Comparison of ENCODE assay signal across 8 cellular contexts in genomic region chr2:168346725-168347477, GRCh38.
A peak's percentile ranks its signal among the peaks of the same experiment; 100 is the strongest.
DNase-seq lines count a peak whose midpoint lies in the region; ATAC-seq and TF ChIP-seq lines count a peak whose summit lies in the region.

No MANE protein-coding gene starts in this region.

- peaks cover 10% of the 10 kb centered on the region for H3K4me1 Mint-ChIP-seq in Caco-2 (ENCODE audit: low read depth, unreplicated experiment)
- H3K4me1 Mint-ChIP-seq in activated T-helper 2 cell treated with anti-CD3 and anti-CD28 coated beads, Interferon-gamma antibody, Interleukin-2, Interleukin-4, amounts not matched to agents 10 μg/mL and 5 μg/mL and 100 μg/mL, durations not matched to agents 14 hours and 24 hours and 36 hours (ENCODE audit: low read depth), result peaks cover 4% of the 10 kb centered on the region

- POLR2A ChIA-PET in Caco-2 (lab: Charles Lee) (no interaction called here), Panc1 (lab: Charles Lee) (no interaction called here)

- H3K27me3 Mint-ChIP-seq in Caco-2 (ENCODE audit: insufficient read depth, unreplicated experiment), result no peaks in the 10 kb centered on the region
- H3K27me3 Mint-ChIP-seq in activated T-helper 2 cell treated with anti-CD3 and anti-CD28 coated beads, Interferon-gamma antibody, Interleukin-2, Interleukin-4, amounts not matched to agents 10 μg/mL and 5 μg/mL and 100 μg/mL, durations not matched to agents 14 hours and 24 hours and 36 hours (ENCODE audit: low read depth), result peaks cover 19% of the 10 kb centered on the region

- no peaks in the 10 kb centered on the region for H3K9me3 ChIP-seq in Caco-2
- no peaks in the 10 kb centered on the region for H3K9me3 ChIP-seq in HUES64 (ENCODE audit: insufficient read depth, low read depth, low read length)
- H3K9me3 ChIP-seq in Panc1 (ENCODE audit: control insufficient read depth, insufficient read depth, low read depth, low read length), result no peaks in the 10 kb centered on the region
- H3K9me3 ChIP-seq in neuronal stem cell (replicated peaks in 1 of 2; ENCODE audit: control insufficient read depth in 2 of 2, insufficient read depth in 1 of 2, low read depth in 1 of 2, low read length in 2 of 2), result peaks cover 4 to 6% of the 10 kb centered on the region in 2 donors
- no peaks in the 10 kb centered on the region for H3K9me3 ChIP-seq in subcutaneous abdominal adipose tissue (ENCODE audit: control insufficient read depth in 5 of 5, low read length in 5 of 5)

- H3K27me3 ChIP-seq in Caco-2 (replicated peaks; ENCODE audit: control insufficient read depth, insufficient read depth, low read length), result no peaks in the 10 kb centered on the region
- no peaks in the 10 kb centered on the region for H3K27me3 ChIP-seq in HUES64 (ENCODE audit: insufficient read depth, low read length)
- no peaks in the 10 kb centered on the region; the same call in 1 of the 2 replicates for H3K27me3 ChIP-seq in Panc1 (ENCODE audit: control insufficient read depth, insufficient read depth, low read length)
- no peaks in the 10 kb centered on the region for H3K27me3 ChIP-seq in neuronal stem cell (ENCODE audit: control insufficient read depth in 3 of 3, insufficient read depth in 3 of 3, low read depth in 1 of 3, low read length in 3 of 3)
- H3K27me3 ChIP-seq in subcutaneous abdominal adipose tissue (ENCODE audit: control insufficient read depth in 5 of 5, insufficient read depth in 4 of 5, low read length in 5 of 5), result no peaks in the 10 kb centered on the region

- H4K91ac ChIP-seq in neuronal stem cell (ENCODE audit: low read depth, low read length, poor library complexity), result no peak overlapping the region

- H3K36me3 ChIP-seq in Caco-2 (ENCODE audit: control insufficient read depth, insufficient read depth, low read length) (no peaks in the 10 kb centered on the region), HUES64 (ENCODE audit: insufficient read depth, low read length) (no peaks in the 10 kb centered on the region), Panc1 (ENCODE audit: control insufficient read depth, insufficient read depth, low read length) (no peaks in the 10 kb centered on the region), neuronal stem cell (replicated peaks in 1 of 2; ENCODE audit: control insufficient read depth in 2 of 2, insufficient read depth in 2 of 2, low read length in 2 of 2) (no peaks in the 10 kb centered on the region), subcutaneous abdominal adipose tissue (ENCODE audit: control insufficient read depth in 5 of 5, insufficient read depth in 5 of 5, low read length in 5 of 5) (no peaks in the 10 kb centered on the region)

- no peak overlapping the region for H3K23ac ChIP-seq in neuronal stem cell (ENCODE audit: low read depth, low read length, poor library complexity)

- H3K27ac ChIP-seq in HUES64 (ENCODE audit: low read depth, low read length) (peak overlapping the region; percentile 3; the same call in 1 of the 2 replicates), Panc1 (ENCODE audit: low read length) (peak overlapping the region; percentile 65; the same call in 1 of the 2 replicates), neuronal stem cell (replicated peaks; ENCODE audit: low read length) (no peak overlapping the region), subcutaneous abdominal adipose tissue (ENCODE audit: low read depth, low read length) (no peak overlapping the region)

- peaks cover 5% of the 10 kb centered on the region for H3K36me3 Mint-ChIP-seq in Caco-2 (ENCODE audit: insufficient read depth, unreplicated experiment)
- H3K36me3 Mint-ChIP-seq in activated T-helper 2 cell treated with anti-CD3 and anti-CD28 coated beads, Interferon-gamma antibody, Interleukin-2, Interleukin-4, amounts not matched to agents 10 μg/mL and 5 μg/mL and 100 μg/mL, durations not matched to agents 14 hours and 24 hours and 36 hours (ENCODE audit: low read depth), result no peaks in the 10 kb centered on the region

- H3K18ac ChIP-seq in neuronal stem cell (ENCODE audit: low read length), result peak overlapping the region; percentile 84

- H3K27ac Mint-ChIP-seq in Caco-2 (ENCODE audit: unreplicated experiment), result peak overlapping the region; percentile 56
- no peak overlapping the region for H3K27ac Mint-ChIP-seq in activated T-helper 2 cell treated with anti-CD3 and anti-CD28 coated beads, Interferon-gamma antibody, Interleukin-2, Interleukin-4, amounts not matched to agents 10 μg/mL and 5 μg/mL and 100 μg/mL, durations not matched to agents 14 hours and 24 hours and 36 hours

- TF ChIP-seq CTCF in Caco-2 (IDR thresholded peaks at IDR 0.05; ENCODE audit: insufficient read depth in 1 of 2, low read depth in 1 of 2, low read length in 1 of 2, severe bottlenecking in 1 of 2, unreplicated experiment in 1 of 2) (peak; percentile 79 to 82), Panc1 (IDR thresholded peaks at IDR 0.05) (peak; percentile 83), foreskin fibroblast (IDR thresholded peaks at IDR 0.05; ENCODE audit: low read depth, low read length) (peak; percentile 62)

- peak overlapping the region; percentile 83 for H3K9ac ChIP-seq in HUES64 (ENCODE audit: low read depth, low read length)
- H3K9ac ChIP-seq in neuronal stem cell (ENCODE audit: low read depth, low read length, poor library complexity), result no peak overlapping the region
- H3K9ac ChIP-seq in subcutaneous abdominal adipose tissue (ENCODE audit: low read length in 5 of 5), result peak overlapping the region in 4 of 5 donors; percentile 58 to 83 (median 71)

- H2BK5ac ChIP-seq in neuronal stem cell (ENCODE audit: low read length), result no peak overlapping the region

- CTCF ChIA-PET in Caco-2 (lab: Charles Lee) (interaction anchor here (0.6 to 1.4 kb wide), 8 partner anchors 10 to 412 kb away, joined by 3 to 9 read pairs (median 4); no protein-coding TSS in a partner anchor), Panc1 (lab: Charles Lee) (interaction anchor here (0.6 to 1.2 kb wide), 4 partner anchors 10 to 1507 kb away, joined by 3 to 4 read pairs (median 3); no protein-coding TSS in a partner anchor)

- 26% methylated on average over 13 of the region's 13 CpGs for WGBS in HUES64
- WGBS in neuronal stem cell (ENCODE audit: extremely low coverage in 2 of 2, insufficient read length in 2 of 2, insufficient replicate concordance in 1 of 2), 2 donors, result no CpG with 5 or more reads among the region's 13 CpGs

- intact Hi-C loops in Caco-2 (cut with micrococcal nuclease; ENCODE audit: unreplicated experiment), result loop anchor here (1.0 to 5.0 kb wide), 11 partner anchors 55 to 573 kb away; partner anchors contain the start of gene CERS6
- intact Hi-C loops in Panc1 (cut with micrococcal nuclease; ENCODE audit: unreplicated experiment), result loop anchor here (1.0 to 2.0 kb wide), 3 partner anchors 340 to 573 kb away; no protein-coding TSS in a partner anchor
- intact Hi-C loops in activated T-helper 2 cell treated with anti-CD3 and anti-CD28 coated beads, Interferon-gamma antibody, Interleukin-2, Interleukin-4, amounts not matched to agents 10 μg/mL and 5 μg/mL and 100 μg/mL, durations not matched to agents 14 hours and 24 hours and 36 hours (cut with micrococcal nuclease), result loop anchor here (1.0 to 5.0 kb wide), 6 partner anchors 110 to 572 kb away; partner anchors contain the start of gene CERS6

- no peaks in the 10 kb centered on the region for H3K9me3 Mint-ChIP-seq in Caco-2 (ENCODE audit: unreplicated experiment)
- no peaks in the 10 kb centered on the region for H3K9me3 Mint-ChIP-seq in activated T-helper 2 cell treated with anti-CD3 and anti-CD28 coated beads, Interferon-gamma antibody, Interleukin-2, Interleukin-4, amounts not matched to agents 10 μg/mL and 5 μg/mL and 100 μg/mL, durations not matched to agents 14 hours and 24 hours and 36 hours

- H3K4me3 ChIP-seq in Caco-2 (ENCODE audit: low read depth, low read length), result peak overlapping the region; percentile 38
- H3K4me3 ChIP-seq in HUES64 (ENCODE audit: low read length), result peak overlapping the region; percentile 56
- peak overlapping the region; percentile 54 to 79 for H3K4me3 ChIP-seq in Panc1 (ENCODE audit: low read depth in 2 of 2, low read length in 2 of 2)
- peak overlapping the region; percentile 61 to 62 for H3K4me3 ChIP-seq in foreskin fibroblast (ENCODE audit: low read depth in 1 of 2, low read length in 2 of 2)
- H3K4me3 ChIP-seq in neuronal stem cell (ENCODE audit: low read length in 2 of 2), result peak overlapping the region; percentile 42 to 65
- H3K4me3 ChIP-seq in subcutaneous abdominal adipose tissue (ENCODE audit: low read depth in 1 of 5, low read length in 5 of 5), result peak overlapping the region; percentile 59 to 90 (median 71)

- H3K14ac ChIP-seq in neuronal stem cell (ENCODE audit: low read length), result no peak overlapping the region

- peak overlapping the region; percentile 93 for H2AFZ ChIP-seq in neuronal stem cell (ENCODE audit: low read length)

- ATAC-seq in GM21367 (IDR thresholded peaks at IDR 0.05; ENCODE audit: unreplicated experiment) (peak; percentile 74), Panc1 (peak; percentile 95)

- no peak overlapping the region for H2BK15ac ChIP-seq in neuronal stem cell (ENCODE audit: low read length)

- peak; percentile 60 to 77 for DNase-seq in Caco-2
- DNase-seq in Panc1 (ENCODE audit: low read depth, low spot score), result peak; percentile 47
- DNase-seq in activated T-helper 2 cell treated with anti-CD3 and anti-CD28 coated beads, Interferon-gamma antibody, Interleukin-2, Interleukin-4, amounts not matched to agents 10 μg/mL and 5 μg/mL and 100 μg/mL, durations not matched to agents 14 hours and 24 hours and 36 hours (ENCODE audit: low spot score), result peak; percentile 53
- DNase-seq in foreskin fibroblast, result peak; percentile 45 to 86
- DNase-seq in neuronal stem cell (ENCODE audit: low spot score), result peak; percentile 70

- no peak overlapping the region for H3K4ac ChIP-seq in neuronal stem cell (ENCODE audit: low read length)

- H3K79me1 ChIP-seq in neuronal stem cell (ENCODE audit: low read depth, low read length), result no peaks in the 10 kb centered on the region

- peak overlapping the region; percentile 83 for H3K4me3 Mint-ChIP-seq in Caco-2 (ENCODE audit: unreplicated experiment)
- H3K4me3 Mint-ChIP-seq in activated T-helper 2 cell treated with anti-CD3 and anti-CD28 coated beads, Interferon-gamma antibody, Interleukin-2, Interleukin-4, amounts not matched to agents 10 μg/mL and 5 μg/mL and 100 μg/mL, durations not matched to agents 14 hours and 24 hours and 36 hours (ENCODE audit: low read depth), result peak overlapping the region; percentile 81

- H3K4me1 ChIP-seq in Caco-2 (no peaks in the 10 kb centered on the region; the same call in 1 of the 2 replicates), HUES64 (ENCODE audit: insufficient read depth, low read length) (peaks cover 10% of the 10 kb centered on the region), Panc1 (ENCODE audit: control insufficient read depth, insufficient read depth, low read length) (peaks cover 3% of the 10 kb centered on the region; the same call in 1 of the 2 replicates), neuronal stem cell (ENCODE audit: control insufficient read depth in 2 of 2, insufficient read depth in 1 of 2, low read depth in 1 of 2, low read length in 2 of 2) (peaks cover 0 to 5% of the 10 kb centered on the region in 2 donors), subcutaneous abdominal adipose tissue (ENCODE audit: control insufficient read depth in 5 of 5, insufficient read depth in 5 of 5, low read length in 5 of 5) (peaks cover 0 to 5% (median 5%) of the 10 kb centered on the region in 5 donors)

- no peak overlapping the region for H2BK120ac ChIP-seq in neuronal stem cell (ENCODE audit: low read depth, low read length)

- no peak overlapping the region for H4K8ac ChIP-seq in neuronal stem cell (ENCODE audit: low read depth, low read length)

- H2BK12ac ChIP-seq in neuronal stem cell (ENCODE audit: low read length), result no peak overlapping the region

- BruUV-seq in Caco-2 (replicated peaks; lab: Mats Ljungman, UMichigan), result no TSS peak
- no TSS peak for BruUV-seq in Panc1 (replicated peaks; lab: Mats Ljungman, UMichigan)

- in situ Hi-C loops in Panc1 (cut with HindIII; ENCODE audit: low pct_unique_long_range_greater_than_20kb, low sequenced_read_pairs), result no loop called here

- H3K4me2 ChIP-seq in neuronal stem cell (ENCODE audit: insufficient read depth, low read length, poor library complexity, severe bottlenecking), result peak overlapping the region; percentile 53

- H2AK5ac ChIP-seq in neuronal stem cell (ENCODE audit: low read depth, low read length), result no peak overlapping the region

Comparison
In these comparisons a context has a peak if more than half of its experiments do, and no peak if none do; other contexts are left out.
1. H3K27ac ChIP-seq: peak in HUES64 (single experiment) and Panc1 (single experiment); none in neuronal stem cell (single experiment) and subcutaneous abdominal adipose tissue (single experiment).
2. Peak in every context shown above with its lines, with median percentiles within 50 percentile points of each other: DNase-seq, H3K4me3 ChIP-seq and CTCF ChIP-seq.